Comparison of ENCODE assay signal across 18 cellular contexts in the genomic region with DNA sequence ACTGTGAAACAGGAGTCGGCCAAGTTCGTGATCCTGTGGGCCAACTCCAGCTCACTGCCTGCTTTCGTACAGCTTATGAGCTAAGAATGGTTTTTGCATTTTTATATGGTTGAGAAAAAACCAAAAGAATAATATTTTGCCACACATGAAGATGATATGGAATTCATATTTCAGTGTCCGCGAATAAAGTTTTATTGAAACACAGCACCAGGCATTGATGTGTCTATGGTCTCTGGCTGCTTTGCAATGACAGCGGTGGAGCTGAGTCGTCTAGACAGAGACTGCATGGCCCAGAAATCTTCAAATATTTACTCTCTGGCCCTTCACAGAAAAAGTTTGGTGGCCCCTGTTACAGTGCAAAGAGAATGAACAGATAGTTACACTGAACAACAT. TPM values are rescaled to one million over a fixed set of nuclear protein-coding genes. Genes with fewer than 3 reads are reported as not detected.
DNase-seq lines count a peak whose midpoint lies in the region; ATAC-seq and TF ChIP-seq lines count a peak whose summit lies in the region.
"Had no signal": no experiment of that assay in that cellular context is flagged by ENCODE, and none has a peak within 500 bp of the region (broad histone marks: within the 10 kb centered on the region; RNA-seq: fewer than 3 reads in every experiment).

No MANE protein-coding gene starts in this region.

- ATAC-seq in HG03439 (IDR thresholded peaks at IDR 0.05; ENCODE audit: unreplicated experiment) = no peak
- no peak for ATAC-seq in GM18870 (IDR thresholded peaks at IDR 0.05; ENCODE audit: unreplicated experiment)
- ATAC-seq: A549 had no signal

- intact Hi-C loops in dendritic cell treated with granulocyte-macrophage colony-stimulating factor and Interleukin-4, amounts not matched to agents 40 ng/mL and 50 ng/mL, for 4 days (cut with micrococcal nuclease) = no loop called here

- DNase-seq in WERI-Rb-1 (no peak), substantia nigra (lab: John Stamatoyannopoulos, UW) (no peak), cortex of kidney (lab: John Stamatoyannopoulos, UW) (no peak), NK-92 (lab: John Stamatoyannopoulos, UW; ENCODE audit: unreplicated experiment) (no peak)
- DNase-seq: Calu3; CD4-positive, alpha-beta memory T cell; EL; H9; NCI-H1105; NCI-H1694; NCI-H2081 treated with DMSO at 0.1 percent for 48 hours; SHP77 had no signal

- H3K4me3 ChIP-seq in WERI-Rb-1 (ENCODE audit: low read depth, low read length) (no peak overlapping the region), liver (ENCODE audit: low read depth in 1 of 3, low read length in 3 of 3) (no peak overlapping the region)
- H3K4me3 ChIP-seq: A549, SK-N-MC had no signal

- no peaks in the 10 kb centered on the region for H3K9me3 Mint-ChIP-seq in dendritic cell treated with granulocyte-macrophage colony-stimulating factor and Interleukin-4, amounts not matched to agents 40 ng/mL and 50 ng/mL, for 4 days
- H3K9me3 Mint-ChIP-seq: CD4-positive, alpha-beta memory T cell had no signal

- peaks cover 49% of the 10 kb centered on the region for H3K4me1 Mint-ChIP-seq in dendritic cell treated with granulocyte-macrophage colony-stimulating factor and Interleukin-4, amounts not matched to agents 40 ng/mL and 50 ng/mL, for 4 days (ENCODE audit: low read depth)

- no peak overlapping the region for H3K9ac ChIP-seq in liver (ENCODE audit: low read depth in 1 of 2, low read length in 2 of 2)

- 70% methylated on average over 7 of the region's 7 CpGs for WGBS in liver

- H3K9me3 ChIP-seq in WERI-Rb-1 (ENCODE audit: severe bottlenecking) (no peaks in the 10 kb centered on the region), liver (ENCODE audit: control insufficient read depth in 4 of 4, low read length in 3 of 4) (no peaks in the 10 kb centered on the region)
- H3K9me3 ChIP-seq: A549 had no signal

- H3K36me3 ChIP-seq in WERI-Rb-1 = no peaks in the 10 kb centered on the region
- no peaks in the 10 kb centered on the region for H3K36me3 ChIP-seq in liver (ENCODE audit: control insufficient read depth in 4 of 4, insufficient read depth in 3 of 4, low read depth in 1 of 4, low read length in 3 of 4)

- no peak overlapping the region for H3K4me3 Mint-ChIP-seq in dendritic cell treated with granulocyte-macrophage colony-stimulating factor and Interleukin-4, amounts not matched to agents 40 ng/mL and 50 ng/mL, for 4 days
- H3K4me3 Mint-ChIP-seq: CD4-positive, alpha-beta memory T cell; H9 had no signal

- TF ChIP-seq CTCF in WERI-Rb-1 (IDR thresholded peaks at IDR 0.05; ENCODE audit: low read depth, low read length) (no peak), liver (IDR thresholded peaks at IDR 0.05; ENCODE audit: low read depth, low read length, missing input control) (no peak)

- H3K27me3 ChIP-seq in WERI-Rb-1 (ENCODE audit: insufficient read depth, low read depth, severe bottlenecking) (peaks cover 6% of the 10 kb centered on the region), liver (ENCODE audit: control insufficient read depth in 4 of 4, insufficient read depth in 4 of 4, low read length in 3 of 4) (no peaks in the 10 kb centered on the region)

- no peak for TF ChIP-seq RAD21 in liver (IDR thresholded peaks at IDR 0.05)

- H3K4me1 ChIP-seq in liver (ENCODE audit: control insufficient read depth in 4 of 4, insufficient read depth in 4 of 4, low read length in 3 of 4) = peaks cover 13 to 23% (median 17%) of the 10 kb centered on the region in 4 donors

- peaks cover 2% of the 10 kb centered on the region for H3K27me3 Mint-ChIP-seq in dendritic cell treated with granulocyte-macrophage colony-stimulating factor and Interleukin-4, amounts not matched to agents 40 ng/mL and 50 ng/mL, for 4 days

- H3K27ac Mint-ChIP-seq in dendritic cell treated with granulocyte-macrophage colony-stimulating factor and Interleukin-4, amounts not matched to agents 40 ng/mL and 50 ng/mL, for 4 days = peak overlapping the region; percentile 89
- H3K27ac Mint-ChIP-seq: CD4-positive, alpha-beta memory T cell had no signal

- H3K36me3 Mint-ChIP-seq in dendritic cell treated with granulocyte-macrophage colony-stimulating factor and Interleukin-4, amounts not matched to agents 40 ng/mL and 50 ng/mL, for 4 days (ENCODE audit: low read depth) = peaks cover 29% of the 10 kb centered on the region
- H3K36me3 Mint-ChIP-seq: CD4-positive, alpha-beta memory T cell had no signal

- H3K27ac ChIP-seq in WERI-Rb-1 = peak overlapping the region; percentile 92
- peak overlapping the region; percentile 37 to 80 for H3K27ac ChIP-seq in liver (ENCODE audit: low read depth in 1 of 2, low read length in 2 of 2)
- H3K27ac ChIP-seq in substantia nigra (ENCODE audit: low read depth, low read length, poor library complexity, severe bottlenecking) = peak overlapping the region; percentile 70
- H3K27ac ChIP-seq: A549, SK-N-MC had no signal

TF ChIP-seq in liver, 16 proteins besides CTCF, POLR2A, EP300 and RAD21:
- TF ChIP-seq SP1 (IDR thresholded peaks at IDR 0.05) (no peak), REST (IDR thresholded peaks at IDR 0.05) (no peak), YY1 (IDR thresholded peaks at IDR 0.05) (no peak), EGR1 (IDR thresholded peaks at IDR 0.05; ENCODE audit: low read depth in 2 of 2) (no peak)
TF ChIP-seq in liver: peak in this region for 0.

RNA-seq across cellular contexts. Expression of gene CLCN4, which starts 20.2 kb away (rescaled TPM):
- total RNA-seq in liver = 10 to 100 TPM in 1 of 2 donors, 1 to 10 TPM in 1; 5.8 to 10.9 TPM
- 1 to 10 TPM; 1.5 to 2.2 TPM for polyA plus RNA-seq in liver
- polyA plus RNA-seq: CD4-positive, alpha-beta memory T cell had no signal
